In the genomic region with DNA sequence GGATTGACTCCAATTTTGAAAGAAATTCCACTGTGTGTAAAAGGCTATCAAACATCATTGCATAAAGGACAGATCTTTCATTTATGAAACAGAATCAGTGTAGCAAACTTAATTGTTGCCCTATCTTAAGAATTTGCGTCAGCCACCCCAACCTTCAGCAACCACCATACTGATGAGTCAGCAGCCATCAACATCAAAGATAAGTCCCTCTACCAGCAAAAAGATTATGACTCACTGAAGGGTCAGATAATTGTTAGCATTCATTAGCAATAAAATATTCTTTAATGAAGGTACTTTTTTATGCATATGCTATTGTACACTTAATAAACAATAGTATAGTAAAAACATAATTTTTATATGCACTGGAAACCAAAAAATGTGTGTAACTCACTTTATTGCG, we compare ENCODE assay signal across 1 cellular context.
TF ChIP-seq lines count a peak whose summit lies in the region.

No MANE protein-coding gene starts in this region.

TF ChIP-seq in K562, 482 proteins besides CTCF, POLR2A, EP300 and RAD21 (continued from another document):
- TF ChIP-seq, protein P1, sequence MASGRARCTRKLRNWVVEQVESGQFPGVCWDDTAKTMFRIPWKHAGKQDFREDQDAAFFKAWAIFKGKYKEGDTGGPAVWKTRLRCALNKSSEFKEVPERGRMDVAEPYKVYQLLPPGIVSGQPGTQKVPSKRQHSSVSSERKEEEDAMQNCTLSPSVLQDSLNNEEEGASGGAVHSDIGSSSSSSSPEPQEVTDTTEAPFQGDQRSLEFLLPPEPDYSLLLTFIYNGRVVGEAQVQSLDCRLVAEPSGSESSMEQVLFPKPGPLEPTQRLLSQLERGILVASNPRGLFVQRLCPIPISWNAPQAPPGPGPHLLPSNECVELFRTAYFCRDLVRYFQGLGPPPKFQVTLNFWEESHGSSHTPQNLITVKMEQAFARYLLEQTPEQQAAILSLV (tag; IDR thresholded peaks at IDR 0.05), result no peak
- TF ChIP-seq ZNF707 (CRISPR knock-in tag; conservative IDR thresholded peaks at IDR 0.05), result no peak
- no peak for TF ChIP-seq MEF2A (IDR thresholded peaks at IDR 0.05; ENCODE audit: control insufficient read depth, low read depth, low read length)
- peak; percentile 97 for TF ChIP-seq MAFG (tag; conservative IDR thresholded peaks at IDR 0.05)
- TF ChIP-seq RBBP5 (IDR thresholded peaks at IDR 0.05; ENCODE audit: borderline replicate concordance, insufficient read depth, low read length, poor library complexity, severe bottlenecking), result no peak
- no peak for TF ChIP-seq ZNF384 (IDR thresholded peaks at IDR 0.05; ENCODE audit: low read depth, low read length)
- no peak for TF ChIP-seq CCAR2 (IDR thresholded peaks at IDR 0.05; ENCODE audit: low read depth, low read length)
- peak; percentile 52; the same call in 1 of the 2 replicates for TF ChIP-seq ATF7 (IDR thresholded peaks at IDR 0.05)
- TF ChIP-seq DPF2 (IDR thresholded peaks at IDR 0.05), result peak; percentile 90
- TF ChIP-seq SMARCC2 (IDR thresholded peaks at IDR 0.05; ENCODE audit: low read depth), result peak; percentile 84
- peak; percentile 43; the same call in 1 of the 2 replicates for TF ChIP-seq TEAD4 (IDR thresholded peaks at IDR 0.05; ENCODE audit: low read length)
- no peak for TF ChIP-seq TEAD4 (CRISPR knock-in tag; IDR thresholded peaks at IDR 0.05; ENCODE audit: borderline replicate concordance)
- peak; percentile 79 for TF ChIP-seq CEBPG (CRISPR knock-in tag; IDR thresholded peaks at IDR 0.05)
- peak; percentile 28 to 52; a peak in 2 of 4 replicates for TF ChIP-seq CEBPG (tag; conservative IDR thresholded peaks at IDR 0.05 in 1 of 2, IDR thresholded peaks at IDR 0.05 in 1 of 2)
- peak; percentile 98 for TF ChIP-seq ZNF316 (IDR thresholded peaks at IDR 0.05)
- TF ChIP-seq KDM1A (IDR thresholded peaks at IDR 0.05), result peak in 1 of 2 experiments; percentile 45; a peak in 1 of 4 replicates
- TF ChIP-seq, protein P2, sequence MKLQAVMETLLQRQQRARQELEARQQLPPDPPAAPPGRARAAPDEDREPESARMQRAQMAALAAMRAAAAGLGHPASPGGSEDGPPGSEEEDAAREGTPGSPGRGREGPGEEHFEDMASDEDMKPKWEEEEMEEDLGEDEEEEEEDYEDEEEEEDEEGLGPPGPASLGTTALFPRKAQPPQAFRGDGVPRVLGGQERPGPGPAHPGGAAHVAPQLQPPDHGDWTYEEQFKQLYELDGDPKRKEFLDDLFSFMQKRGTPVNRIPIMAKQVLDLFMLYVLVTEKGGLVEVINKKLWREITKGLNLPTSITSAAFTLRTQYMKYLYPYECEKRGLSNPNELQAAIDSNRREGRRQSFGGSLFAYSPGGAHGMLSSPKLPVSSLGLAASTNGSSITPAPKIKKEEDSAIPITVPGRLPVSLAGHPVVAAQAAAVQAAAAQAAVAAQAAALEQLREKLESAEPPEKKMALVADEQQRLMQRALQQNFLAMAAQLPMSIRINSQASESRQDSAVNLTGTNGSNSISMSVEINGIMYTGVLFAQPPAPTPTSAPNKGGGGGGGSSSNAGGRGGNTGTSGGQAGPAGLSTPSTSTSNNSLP (IDR thresholded peaks at IDR 0.05; ENCODE audit: borderline replicate concordance, low read depth, low read length), result peak; percentile 65; the same call in 1 of the 2 replicates
- TF ChIP-seq, protein P3, sequence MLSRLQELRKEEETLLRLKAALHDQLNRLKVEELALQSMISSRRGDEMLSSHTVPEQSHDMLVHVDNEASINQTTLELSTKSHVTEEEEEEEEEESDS (CRISPR knock-in tag; IDR thresholded peaks at IDR 0.05), result no peak
- peak; percentile 93 for TF ChIP-seq MAFK (IDR thresholded peaks at IDR 0.05; ENCODE audit: low read length)
- peak; percentile 92 for TF ChIP-seq SMARCE1 (IDR thresholded peaks at IDR 0.05)
- no peak for TF ChIP-seq CREBBP (IDR thresholded peaks at IDR 0.05; ENCODE audit: low read depth, low read length)
- peak; percentile 95 for TF ChIP-seq JUND (IDR thresholded peaks at IDR 0.05; ENCODE audit: borderline replicate concordance, low read depth, low read length)
- TF ChIP-seq JUND (tag; IDR thresholded peaks at IDR 0.05; ENCODE audit: borderline replicate concordance, low read depth, low read length), result peak; percentile 92; the same call in 2 of the 3 replicates
- peak; percentile 65 for TF ChIP-seq FOS (IDR thresholded peaks at IDR 0.05; ENCODE audit: extremely low read depth, insufficient read length)
- TF ChIP-seq FOSL1 (tag; conservative IDR thresholded peaks at IDR 0.05), result peak; percentile 93
- TF ChIP-seq SMARCA4 (IDR thresholded peaks at IDR 0.05), result peak; percentile 93
- TF ChIP-seq JUN (IDR thresholded peaks at IDR 0.05; ENCODE audit: borderline replicate concordance, low read depth, low read length), result peak; percentile 73; the same call in 1 of the 2 replicates
- TF ChIP-seq JUN (CRISPR knock-in tag; IDR thresholded peaks at IDR 0.05; ENCODE audit: borderline replicate concordance), result no peak
- TF ChIP-seq ZNF232 (CRISPR knock-in tag; IDR thresholded peaks at IDR 0.05), result no peak
- TF ChIP-seq C11orf30 (IDR thresholded peaks at IDR 0.05; ENCODE audit: low read depth), result peak; percentile 98
- TF ChIP-seq NFE2 (IDR thresholded peaks at IDR 0.05; ENCODE audit: low read depth), result peak; percentile 84
- no peak for TF ChIP-seq ZKSCAN3 (CRISPR knock-in tag; IDR thresholded peaks at IDR 0.05)
- TF ChIP-seq ARID1B (IDR thresholded peaks at IDR 0.05), result peak; percentile 84
- peak in 1 of 2 experiments; percentile 61; a peak in 1 of 4 replicates for TF ChIP-seq RCOR1 (IDR thresholded peaks at IDR 0.05; ENCODE audit: borderline replicate concordance in 1 of 2, low read depth in 2 of 2, low read length in 2 of 2)
- TF ChIP-seq, protein P4, sequence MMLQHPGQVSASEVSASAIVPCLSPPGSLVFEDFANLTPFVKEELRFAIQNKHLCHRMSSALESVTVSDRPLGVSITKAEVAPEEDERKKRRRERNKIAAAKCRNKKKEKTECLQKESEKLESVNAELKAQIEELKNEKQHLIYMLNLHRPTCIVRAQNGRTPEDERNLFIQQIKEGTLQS (IDR thresholded peaks at IDR 0.05), result peak; percentile 94
- TF ChIP-seq, protein P4 (CRISPR knock-in tag; conservative IDR thresholded peaks at IDR 0.05), result no peak
- TF ChIP-seq TRIM24 (IDR thresholded peaks at IDR 0.05), result peak in 1 of 2 experiments; percentile 44; a peak in 2 of 4 replicates
- peak; percentile 70 for TF ChIP-seq JUNB (CRISPR knock-in tag; conservative IDR thresholded peaks at IDR 0.05)
TF ChIP-seq in K562: peak in this region for 28.
